25 cellular contexts compared by ENCODE assay signal in the genomic region with DNA sequence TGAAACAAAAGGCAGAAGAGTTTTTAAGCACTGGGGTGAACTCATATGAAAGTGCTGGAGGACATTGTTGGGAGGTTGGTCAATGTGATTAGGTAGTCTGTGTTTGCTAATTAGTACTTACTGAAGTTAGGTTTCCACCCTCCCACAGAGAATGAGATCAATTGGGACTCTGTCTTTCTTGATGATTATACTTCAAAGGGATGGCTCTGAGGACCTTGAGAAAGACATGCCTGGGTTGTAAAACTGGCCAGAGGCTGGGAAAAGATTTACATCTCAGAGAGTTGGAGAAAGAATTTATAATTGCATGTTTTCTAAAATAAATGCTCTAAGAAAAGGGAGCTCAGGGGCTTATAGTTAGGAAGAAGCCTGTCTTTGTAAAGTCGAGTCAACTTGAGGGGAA.
"Had no signal": no experiment of that assay in that cellular context is flagged by ENCODE, and none has a peak within 500 bp of the region (broad histone marks: within the 10 kb centered on the region; RNA-seq: fewer than 3 reads in every experiment).

No MANE protein-coding gene starts in this region.

- DNase-seq: nephron progenitor cell; occipital lobe; ovary; posterior cingulate gyrus; psoas muscle; right cardiac atrium; right lobe of liver; sigmoid colon; small intestine; stimulated activated CD4-positive, alpha-beta T cell treated with anti-CD3 and anti-CD28 coated beads, Interleukin-15, amount 100 ng/mL, for 24 hours; stimulated activated CD4-positive, alpha-beta T cell treated with anti-CD3 and anti-CD28 coated beads, Interleukin-2, amount 100 ng/mL, for 24 hours; stimulated activated CD4-positive, alpha-beta T cell treated with anti-CD3 and anti-CD28 coated beads, Interleukin-2, amount 100 ng/mL, for 48 hours; stimulated activated CD4-positive, alpha-beta T cell treated with anti-CD3 and anti-CD28 coated beads, Interleukin-4, amount 100 ng/mL, for 24 hours; stimulated activated naive B cell treated with anti-CD40 and anti-IgM and Interleukin-4, amounts not matched to agents 10 μg/mL and 1 μg/mL and 100 μg/mL, for 72 hours; stimulated activated naive CD4-positive, alpha-beta T cell treated with Interleukin-2 at 50 U/mL for 16 hours; stomach; thyroid gland; trophoblast cell; upper lobe of left lung had no signal

- H3K27me3 ChIP-seq: ovary, right lobe of liver, sigmoid colon, stomach, thyroid gland, tibial nerve, upper lobe of left lung, vagina had no signal

- ATAC-seq: natural killer cell treated with Interleukin-12 subunit alpha and Interleukin-12 subunit beta and Interleukin-15 and Interleukin-18, amount 100 ng/mL, for 72 hours; psoas muscle; right cardiac atrium; right lobe of liver; stimulated activated naive B cell treated with anti-CD40 and anti-IgM and Interleukin-4, amounts not matched to agents 10 μg/mL and 1 μg/mL and 100 μg/mL, for 72 hours had no signal

- FAIRE-seq: small intestine, urothelium cell line had no signal

- H3K36me3 ChIP-seq: ovary, right lobe of liver, stomach, thyroid gland had no signal

- H3K4me1 ChIP-seq: parathyroid adenoma, psoas muscle, stomach, thyroid gland, tibial nerve, upper lobe of left lung, vagina had no signal

- H2AFZ ChIP-seq: parathyroid adenoma had no signal

- H3K4me3 ChIP-seq: ovary, psoas muscle, right lobe of liver, sigmoid colon, stomach, thoracic aorta, thyroid gland, tibial nerve, upper lobe of left lung, vagina had no signal

- H3K27ac ChIP-seq: ovary, parathyroid adenoma, psoas muscle, right lobe of liver, sigmoid colon, stomach, thoracic aorta, thyroid gland, tibial nerve, upper lobe of left lung, vagina had no signal

- H3K9ac ChIP-seq: parathyroid adenoma had no signal

- H3K9me3 ChIP-seq: ovary, psoas muscle, right lobe of liver, stomach, thoracic aorta, thyroid gland, upper lobe of left lung, vagina had no signal
